Comparison of ENCODE assay signal across 22 cellular contexts in genomic region chr2:29460191-29460590, GRCh38.
"Had no signal": no experiment of that assay in that cellular context is flagged by ENCODE, and none has a peak within 500 bp of the region (broad histone marks: within the 10 kb centered on the region; RNA-seq: fewer than 3 reads in every experiment).

No MANE protein-coding gene starts in this region.

- H3K9me3 ChIP-seq: SK-N-SH had no signal

- H3K36me3 ChIP-seq: MG63 had no signal

- H3K27ac ChIP-seq: HL-60 had no signal

- H3K4me2 ChIP-seq: SK-N-SH had no signal

- DNase-seq: Karpas-422, KG1, NCI-H1092, NCI-H1105 treated with DMSO at 0.1 percent for 48 hours, NCI-H1417 treated with DMSO at 0.1 percent for 48 hours, NCI-H146, NCI-H1694 treated with DMSO at 0.1 percent for 48 hours, NCI-H1930, NCI-H2081, NCI-H2107, NCI-H2227 treated with DMSO at 0.1 percent for 48 hours, NCI-H524, NCI-H69, NCI-H774, RPMI8226, SHP77, SK-N-SH, SW 1271 had no signal

- H3K4me3 ChIP-seq: MG63 had no signal

- H3K27me3 ChIP-seq: MG63 had no signal

- H3K9ac ChIP-seq: SK-N-SH had no signal

- FAIRE-seq: HTR-8/SVneo, RCC 7860 had no signal
